In genomic region chr2:8882094-8882493, GRCh38 we compare ENCODE assay signal across 1 cellular context.
A peak's percentile ranks its signal among the peaks of the same experiment; 100 is the strongest.
TF ChIP-seq lines count a peak whose summit lies in the region.

No MANE protein-coding gene starts in this region.

TF ChIP-seq in H1, 55 proteins besides CTCF, POLR2A, EP300 and RAD21 (continued from another document):
- TF ChIP-seq CHD7 (IDR thresholded peaks at IDR 0.05; ENCODE audit: insufficient replicate concordance, low read length) (no peak), YY1 (IDR thresholded peaks at IDR 0.05; ENCODE audit: low read depth, low read length) (0 out of 2 replicates have a peak, but pooled peaks have one; percentile 31)
- TF ChIP-seq, protein P1, sequence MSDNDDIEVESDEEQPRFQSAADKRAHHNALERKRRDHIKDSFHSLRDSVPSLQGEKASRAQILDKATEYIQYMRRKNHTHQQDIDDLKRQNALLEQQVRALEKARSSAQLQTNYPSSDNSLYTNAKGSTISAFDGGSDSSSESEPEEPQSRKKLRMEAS (IDR thresholded peaks at IDR 0.05): 0 out of 2 replicates have a peak, but pooled peaks have one; percentile 42
